ENCODE assay signal across 26 cellular contexts in genomic region chr2:227861011-227861410, GRCh38. TPM values are rescaled to one million over a fixed set of nuclear protein-coding genes. Genes with fewer than 3 reads are reported as not detected.
A peak's percentile ranks its signal among the peaks of the same experiment; 100 is the strongest.
DNase-seq lines count a peak whose midpoint lies in the region; ATAC-seq and TF ChIP-seq lines count a peak whose summit lies in the region.
"Had no signal": no experiment of that assay in that cellular context is flagged by ENCODE, and none has a peak within 500 bp of the region (broad histone marks: within the 10 kb centered on the region; RNA-seq: fewer than 3 reads in every experiment).

No MANE protein-coding gene starts in this region.

- TF ChIP-seq CTCF in IMR-90 (conservative IDR thresholded peaks at IDR 0.05; ENCODE audit: low read depth, low read length) (no peak), ascending aorta (IDR thresholded peaks at IDR 0.05) (no peak), suprapubic skin (IDR thresholded peaks at IDR 0.05) (no peak), left lung (IDR thresholded peaks at IDR 0.05) (no peak)

- in situ Hi-C loops in IMR-90 (cut with MboI; ENCODE audit: low sequenced_read_pairs): no loop called here

- H3K4me1 ChIP-seq in IMR-90 (ENCODE audit: control insufficient read depth, insufficient read depth, low read length) (peaks cover 10% of the 10 kb centered on the region), ascending aorta (peaks cover 13 to 37% of the 10 kb centered on the region in 2 donors), suprapubic skin (peaks cover 35% of the 10 kb centered on the region), left lung (peaks cover 6 to 31% of the 10 kb centered on the region in 2 donors)

- H4K5ac ChIP-seq in IMR-90 (ENCODE audit: low read depth, low read length): no peak overlapping the region

- H3K4me2 ChIP-seq in IMR-90 (ENCODE audit: low read depth, low read length): no peak overlapping the region

- no peak for TF ChIP-seq EP300 in suprapubic skin (IDR thresholded peaks at IDR 0.05)

- DNase-seq in IMR-90 (no peak), ascending aorta (ENCODE audit: low spot score in 2 of 2) (no peak), fibroblast of gingiva (ENCODE audit: low read depth) (peak; percentile 34), suprapubic skin (ENCODE audit: low spot score in 2 of 2) (no peak), left lung (no peak)
- DNase-seq: activated CD4-positive, CD25-positive, alpha-beta regulatory T cell treated with anti-CD3 and anti-CD28 coated beads, Interleukin-2, amount 50 U/mL, for 72 hours; activated CD8-positive, alpha-beta T cell treated with anti-CD3 and anti-CD28 coated beads for 36 hours; activated effector memory CD4-positive, alpha-beta T cell treated with anti-CD3 and anti-CD28 coated beads, Interleukin-2, amount 50 U/mL, for 16 hours; activated naive CD8-positive, alpha-beta T cell treated with anti-CD3 and anti-CD28 coated beads, Interleukin-2, amount 50 U/mL, for 24 hours; brain microvascular endothelial cell; DMS79; endodermal cell; esophagus squamous epithelium; GF-D8; HCEC 1CT; naive thymus-derived CD4-positive, alpha-beta T cell; NCI-H1105 treated with DMSO at 0.1 percent for 48 hours; NCI-H2081; NCI-H446; NCI-H774; spleen had no signal

- peak overlapping the region; percentile 36; the same call in 1 of the 2 replicates for H3K18ac ChIP-seq in IMR-90 (ENCODE audit: low read depth, low read length)

- no peak for TF ChIP-seq RAD21 in IMR-90 (IDR thresholded peaks at IDR 0.05; ENCODE audit: low read length)

- H3K9me1 ChIP-seq in IMR-90 (ENCODE audit: insufficient read depth, low read length): peaks cover 13% of the 10 kb centered on the region; the same call in 1 of the 2 replicates

- H3K36me3 ChIP-seq in IMR-90 (ENCODE audit: control insufficient read depth, insufficient read depth, low read length) (no peaks in the 10 kb centered on the region), ascending aorta (no peaks in the 10 kb centered on the region), suprapubic skin (no peaks in the 10 kb centered on the region), left lung (no peaks in the 10 kb centered on the region)
- H3K36me3 ChIP-seq: brain microvascular endothelial cell, esophagus squamous epithelium, gastroesophageal sphincter, spleen had no signal

- POLR2A ChIA-PET in IMR-90 (lab: Charles Lee; ENCODE audit: unreplicated experiment): no interaction called here

- no peak overlapping the region for H3K4ac ChIP-seq in IMR-90 (ENCODE audit: low read depth, low read length)

- H3K23ac ChIP-seq in IMR-90 (ENCODE audit: low read depth, low read length): no peak overlapping the region

- TF ChIP-seq POLR2A in IMR-90 (IDR thresholded peaks at IDR 0.05; ENCODE audit: low read depth, low read length) (no peak), suprapubic skin (IDR thresholded peaks at IDR 0.05) (no peak)

- H2BK120ac ChIP-seq in IMR-90 (ENCODE audit: low read depth, low read length): no peak overlapping the region

- ATAC-seq in IMR-90 (ENCODE audit: low read depth) (no peak), GM21737 (IDR thresholded peaks at IDR 0.05; ENCODE audit: unreplicated experiment) (no peak), left lung (no peak), GM19035 (IDR thresholded peaks at IDR 0.05; ENCODE audit: unreplicated experiment) (no peak)
- ATAC-seq: activated CD8-positive, alpha-beta T cell treated with anti-CD3 and anti-CD28 coated beads for 36 hours; activated naive CD8-positive, alpha-beta T cell treated with anti-CD3 and anti-CD28 coated beads, Interleukin-2, amount 50 U/mL, for 24 hours; gastroesophageal sphincter; naive thymus-derived CD4-positive, alpha-beta T cell had no signal

- no peak overlapping the region for H3K9ac ChIP-seq in IMR-90 (ENCODE audit: low read depth, low read length)

- no peak overlapping the region for H2AK9ac ChIP-seq in IMR-90 (replicated peaks; ENCODE audit: low read depth, low read length, poor library complexity)

- H2BK15ac ChIP-seq in IMR-90 (ENCODE audit: low read depth, low read length): peak overlapping the region; percentile 54; the same call in 1 of the 3 replicates

- WGBS in IMR-90 (ENCODE audit: extremely low coverage in 2 of 2, insufficient read length in 1 of 2), 2 experiments: 17% methylated on average over 1 of the region's 2 CpGs; no CpG with 5 or more reads in 1 of the 2 experiments
- 29% methylated on average over 2 of the region's 2 CpGs for WGBS in suprapubic skin

- dilution Hi-C loops in IMR-90 (cut with HindIII; ENCODE audit: low sequenced_read_pairs, unreplicated experiment): no loop called here

- H3K9me3 ChIP-seq in IMR-90 (ENCODE audit: control insufficient read depth, insufficient read depth, low read length): no peaks in the 10 kb centered on the region
- H3K9me3 ChIP-seq in ascending aorta: no peaks in the 10 kb centered on the region
- no peaks in the 10 kb centered on the region for H3K9me3 ChIP-seq in suprapubic skin
- H3K9me3 ChIP-seq in left lung: no peaks in the 10 kb centered on the region
- H3K9me3 ChIP-seq: esophagus squamous epithelium, gastroesophageal sphincter, spleen had no signal

- H4K91ac ChIP-seq in IMR-90 (ENCODE audit: insufficient read depth, low read depth, low read length): no peak overlapping the region; the same call in 1 of the 2 replicates

- no peak overlapping the region for H2BK20ac ChIP-seq in IMR-90 (ENCODE audit: low read depth, low read length)

- peak overlapping the region in 1 of 2 experiments; percentile 12; a peak in 1 of 4 replicates for H4K8ac ChIP-seq in IMR-90 (ENCODE audit: low read depth in 2 of 2, low read length in 2 of 2)

- no peaks in the 10 kb centered on the region for H3K79me1 ChIP-seq in IMR-90 (ENCODE audit: low read depth in 1 of 2, low read length in 2 of 2)

- no peak overlapping the region for H2AFZ ChIP-seq in IMR-90 (replicated peaks; ENCODE audit: low read length, poor library complexity)

- no peak overlapping the region for H3K14ac ChIP-seq in IMR-90 (replicated peaks; ENCODE audit: low read depth, low read length)

- CTCF ChIA-PET in IMR-90 (lab: Yijun Ruan, JAX): interaction anchor here (2.2 kb wide), 1 partner anchor 95 kb away, joined by 7 read pairs; no protein-coding TSS in a partner anchor

- H3K56ac ChIP-seq in IMR-90 (ENCODE audit: extremely low read depth, insufficient read depth, low read length): no peak overlapping the region

- no TSS peak for BruUV-seq in IMR-90 (replicated peaks; lab: Mats Ljungman, UMichigan)

- no peaks in the 10 kb centered on the region for H4K20me1 ChIP-seq in IMR-90 (ENCODE audit: insufficient read depth, low read length)

- no peak overlapping the region for H2AK5ac ChIP-seq in IMR-90 (ENCODE audit: low read depth, low read length)

- no peak overlapping the region for H2BK5ac ChIP-seq in IMR-90 (ENCODE audit: low read depth, low read length, poor library complexity, severe bottlenecking)

- H3K27me3 ChIP-seq in IMR-90 (ENCODE audit: control insufficient read depth, insufficient read depth, low read length) (no peaks in the 10 kb centered on the region), ascending aorta (no peaks in the 10 kb centered on the region), suprapubic skin (peaks cover 3% of the 10 kb centered on the region), left lung (no peaks in the 10 kb centered on the region)
- H3K27me3 ChIP-seq: brain microvascular endothelial cell, esophagus squamous epithelium, gastroesophageal sphincter, spleen had no signal

- H3K27ac ChIP-seq in IMR-90 (ENCODE audit: insufficient read depth, low read length) (no peak overlapping the region), ascending aorta (peak overlapping the region; percentile 69 to 89), suprapubic skin (peak overlapping the region; percentile 16), left lung (no peak overlapping the region)
- H3K27ac ChIP-seq: gastroesophageal sphincter, spleen had no signal

- intact Hi-C loops in IMR-90 (cut with micrococcal nuclease) (loop anchor here (5.0 kb wide), 2 partner anchors 44 to 204 kb away; no protein-coding TSS in a partner anchor), ascending aorta (cut with DNase I) (no loop called here), left lung (cut with DNase I) (no loop called here)

- H3K4me3 ChIP-seq in IMR-90 (ENCODE audit: insufficient read depth, low read depth, low read length): no peak overlapping the region
- H3K4me3 ChIP-seq in ascending aorta: no peak overlapping the region
- no peak overlapping the region for H3K4me3 ChIP-seq in suprapubic skin
- H3K4me3 ChIP-seq in left lung: no peak overlapping the region
- H3K4me3 ChIP-seq: esophagus squamous epithelium, gastroesophageal sphincter, spleen had no signal

TF ChIP-seq in IMR-90, 13 proteins besides CTCF, POLR2A, EP300 and RAD21 (continues in another document):
- TF ChIP-seq SMC3 (IDR thresholded peaks at IDR 0.05; ENCODE audit: low read depth, low read length): no peak
- no peak for TF ChIP-seq MAZ (IDR thresholded peaks at IDR 0.05; ENCODE audit: borderline replicate concordance, low read depth, low read length)
- TF ChIP-seq USF2 (IDR thresholded peaks at IDR 0.05; ENCODE audit: low read depth, low read length): no peak
- no peak for TF ChIP-seq FOS (IDR thresholded peaks at IDR 0.05; ENCODE audit: low read depth, low read length)
- no peak for TF ChIP-seq RCOR1 (IDR thresholded peaks at IDR 0.05; ENCODE audit: insufficient replicate concordance, low read length)
- TF ChIP-seq MAFK (IDR thresholded peaks at IDR 0.05; ENCODE audit: low read depth, low read length): no peak
- no peak for TF ChIP-seq BHLHE40 (IDR thresholded peaks at IDR 0.05; ENCODE audit: low read depth, low read length)
- no peak for TF ChIP-seq NFE2L2 (IDR thresholded peaks at IDR 0.05; ENCODE audit: low read depth, low read length)

RNA-seq across cellular contexts. Expression of gene DAW1, which starts 10.4 kb away (rescaled TPM):
- total RNA-seq in IMR-90 (2012; rRNA removed) (1.4 TPM in 2 replicates), ascending aorta (not detected), suprapubic skin (1 to 10 TPM in 1 of 4 donors, not detected in 3; 1.1 TPM), left lung (1 to 10 TPM in 1 of 2 donors, under 1 TPM in 1; 0.99 to 7.7 TPM)
- 0.86 and 0.93 TPM in 2 replicates for polyA plus RNA-seq in IMR-90 (2012; rRNA removed)
- polyA plus RNA-seq in IMR-90 (2012; cell fraction: cytosol; rRNA removed): 0.15 and 0.22 TPM in 2 replicates
- polyA plus RNA-seq in IMR-90 (2012; cell fraction: nucleus; rRNA removed; ENCODE audit: low replicate concordance): 0.15 and 0.83 TPM in 2 replicates
- total RNA-seq: activated CD8-positive, alpha-beta T cell treated with anti-CD3 and anti-CD28 coated beads for 36 hours; gastroesophageal sphincter; naive thymus-derived CD4-positive, alpha-beta T cell; SK-MEL-5 had no signal
- polyA plus RNA-seq: CD14-positive monocyte; naive thymus-derived CD4-positive, alpha-beta T cell; spleen had no signal

RNA-seq across cellular contexts. Expression of gene CCL20, which starts 47.4 kb away (rescaled TPM):
- total RNA-seq in IMR-90 (2012; rRNA removed) (not detected in 2 replicates), ascending aorta (not detected), suprapubic skin (1 to 10 TPM in 2 of 4 donors, not detected in 2; 2.0 to 4.2 TPM), left lung (10 to 100 TPM in 1 of 2 donors, 1 to 10 TPM in 1; 1.9 to 15.7 TPM)
- polyA plus RNA-seq in IMR-90 (2012; rRNA removed): not detected in 2 replicates
- polyA plus RNA-seq in IMR-90 (2012; cell fraction: cytosol; rRNA removed): not detected in 2 replicates
- polyA plus RNA-seq in IMR-90 (2012; cell fraction: nucleus; rRNA removed; ENCODE audit: low replicate concordance): not detected in 2 replicates
- total RNA-seq: endodermal cell, spleen had no signal
- polyA plus RNA-seq: naive thymus-derived CD4-positive, alpha-beta T cell had no signal

Comparison
In these comparisons a context has a peak if more than half of its experiments do, and no peak if none do; other contexts are left out.
1. H3K27ac ChIP-seq: peak in ascending aorta (2 of 2) and suprapubic skin (single experiment); none in IMR-90 (single experiment) and left lung (0 of 2).